In the genomic region with DNA sequence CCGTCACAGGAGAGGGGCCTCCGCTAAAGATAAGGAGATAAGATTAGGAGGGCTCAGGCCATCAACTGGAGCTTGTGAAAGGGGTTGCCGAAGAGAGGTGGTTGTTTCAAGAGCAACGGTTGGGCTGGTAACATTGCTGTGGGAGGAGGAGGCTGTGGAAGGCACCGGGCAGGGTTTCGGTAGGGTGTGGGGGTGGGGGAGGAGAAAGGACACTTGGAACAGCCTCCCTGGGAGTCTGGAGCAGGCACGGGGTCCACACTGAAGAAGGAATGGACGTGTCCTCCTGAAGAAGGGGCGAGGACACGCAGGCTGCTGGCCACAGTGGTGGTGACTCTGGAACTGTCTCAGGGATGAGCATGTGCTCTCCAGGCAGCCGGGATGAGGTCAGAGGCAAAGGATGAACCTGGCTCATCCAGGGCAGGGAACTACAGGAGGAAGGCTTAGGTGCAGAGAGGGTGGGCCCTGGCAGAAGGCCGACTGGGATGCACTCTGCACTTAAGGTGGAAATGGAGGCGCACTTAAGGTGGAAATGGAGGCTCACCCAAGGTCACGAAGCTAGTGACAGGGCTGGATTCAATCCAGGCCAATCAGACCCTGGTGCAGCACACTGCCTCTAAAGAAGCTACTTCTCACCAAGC, we compare ENCODE assay signal across 2 cellular contexts.
TF ChIP-seq lines count a peak whose summit lies in the region.

No MANE protein-coding gene starts in this region.

TF ChIP-seq in SK-N-SH, 30 proteins besides CTCF, POLR2A, EP300 and RAD21 (continued from another document):
- TF ChIP-seq, protein P1, sequence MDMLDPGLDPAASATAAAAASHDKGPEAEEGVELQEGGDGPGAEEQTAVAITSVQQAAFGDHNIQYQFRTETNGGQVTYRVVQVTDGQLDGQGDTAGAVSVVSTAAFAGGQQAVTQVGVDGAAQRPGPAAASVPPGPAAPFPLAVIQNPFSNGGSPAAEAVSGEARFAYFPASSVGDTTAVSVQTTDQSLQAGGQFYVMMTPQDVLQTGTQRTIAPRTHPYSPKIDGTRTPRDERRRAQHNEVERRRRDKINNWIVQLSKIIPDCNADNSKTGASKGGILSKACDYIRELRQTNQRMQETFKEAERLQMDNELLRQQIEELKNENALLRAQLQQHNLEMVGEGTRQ (IDR thresholded peaks at IDR 0.05; ENCODE audit: borderline replicate concordance, low read depth, low read length), result no peak
- TF ChIP-seq, protein P2, sequence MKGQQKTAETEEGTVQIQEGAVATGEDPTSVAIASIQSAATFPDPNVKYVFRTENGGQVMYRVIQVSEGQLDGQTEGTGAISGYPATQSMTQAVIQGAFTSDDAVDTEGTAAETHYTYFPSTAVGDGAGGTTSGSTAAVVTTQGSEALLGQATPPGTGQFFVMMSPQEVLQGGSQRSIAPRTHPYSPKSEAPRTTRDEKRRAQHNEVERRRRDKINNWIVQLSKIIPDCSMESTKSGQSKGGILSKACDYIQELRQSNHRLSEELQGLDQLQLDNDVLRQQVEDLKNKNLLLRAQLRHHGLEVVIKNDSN (IDR thresholded peaks at IDR 0.05; ENCODE audit: borderline replicate concordance, low read depth), result no peak
- TF ChIP-seq, protein P3, sequence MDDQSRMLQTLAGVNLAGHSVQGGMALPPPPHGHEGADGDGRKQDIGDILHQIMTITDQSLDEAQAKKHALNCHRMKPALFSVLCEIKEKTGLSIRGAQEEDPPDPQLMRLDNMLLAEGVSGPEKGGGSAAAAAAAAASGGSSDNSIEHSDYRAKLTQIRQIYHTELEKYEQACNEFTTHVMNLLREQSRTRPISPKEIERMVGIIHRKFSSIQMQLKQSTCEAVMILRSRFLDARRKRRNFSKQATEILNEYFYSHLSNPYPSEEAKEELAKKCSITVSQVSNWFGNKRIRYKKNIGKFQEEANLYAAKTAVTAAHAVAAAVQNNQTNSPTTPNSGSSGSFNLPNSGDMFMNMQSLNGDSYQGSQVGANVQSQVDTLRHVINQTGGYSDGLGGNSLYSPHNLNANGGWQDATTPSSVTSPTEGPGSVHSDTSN (IDR thresholded peaks at IDR 0.05), result no peak
- TF ChIP-seq EZH2phosphoT487 (IDR thresholded peaks at IDR 0.05; ENCODE audit: borderline replicate concordance, low read depth) (no peak), GATA2 (CRISPR knock-in tag; IDR thresholded peaks at IDR 0.05) (no peak), RXRA (IDR thresholded peaks at IDR 0.05; ENCODE audit: borderline replicate concordance, low read depth) (no peak), ELF1 (IDR thresholded peaks at IDR 0.05) (no peak), FOSL2 (IDR thresholded peaks at IDR 0.05; ENCODE audit: borderline replicate concordance, low read depth) (no peak), JUND (IDR thresholded peaks at IDR 0.05) (no peak)
TF ChIP-seq in SK-N-SH: peak in this region for 0.

TF ChIP-seq in SK-N-SH treated with all-trans-retinoic acid at 6 μM for 48 hours, 23 proteins besides CTCF, POLR2A, EP300 and RAD21 (continued from another document):
- TF ChIP-seq, protein P4, sequence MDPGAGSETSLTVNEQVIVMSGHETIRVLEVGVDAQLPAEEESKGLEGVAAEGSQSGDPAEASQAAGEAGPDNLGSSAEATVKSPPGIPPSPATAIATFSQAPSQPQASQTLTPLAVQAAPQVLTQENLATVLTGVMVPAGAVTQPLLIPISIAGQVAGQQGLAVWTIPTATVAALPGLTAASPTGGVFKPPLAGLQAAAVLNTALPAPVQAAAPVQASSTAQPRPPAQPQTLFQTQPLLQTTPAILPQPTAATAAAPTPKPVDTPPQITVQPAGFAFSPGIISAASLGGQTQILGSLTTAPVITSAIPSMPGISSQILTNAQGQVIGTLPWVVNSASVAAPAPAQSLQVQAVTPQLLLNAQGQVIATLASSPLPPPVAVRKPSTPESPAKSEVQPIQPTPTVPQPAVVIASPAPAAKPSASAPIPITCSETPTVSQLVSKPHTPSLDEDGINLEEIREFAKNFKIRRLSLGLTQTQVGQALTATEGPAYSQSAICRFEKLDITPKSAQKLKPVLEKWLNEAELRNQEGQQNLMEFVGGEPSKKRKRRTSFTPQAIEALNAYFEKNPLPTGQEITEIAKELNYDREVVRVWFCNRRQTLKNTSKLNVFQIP (CRISPR knock-in tag; IDR thresholded peaks at IDR 0.05; ENCODE audit: borderline replicate concordance, low read depth), result no peak
- no peak for TF ChIP-seq OSR1 (CRISPR knock-in tag; IDR thresholded peaks at IDR 0.05)
- TF ChIP-seq ZFP3 (CRISPR knock-in tag; IDR thresholded peaks at IDR 0.05), result no peak
- TF ChIP-seq TOX (CRISPR knock-in tag; IDR thresholded peaks at IDR 0.05; ENCODE audit: borderline replicate concordance), result no peak
- no peak for TF ChIP-seq RARB (CRISPR knock-in tag; IDR thresholded peaks at IDR 0.05)
- TF ChIP-seq, protein P5, sequence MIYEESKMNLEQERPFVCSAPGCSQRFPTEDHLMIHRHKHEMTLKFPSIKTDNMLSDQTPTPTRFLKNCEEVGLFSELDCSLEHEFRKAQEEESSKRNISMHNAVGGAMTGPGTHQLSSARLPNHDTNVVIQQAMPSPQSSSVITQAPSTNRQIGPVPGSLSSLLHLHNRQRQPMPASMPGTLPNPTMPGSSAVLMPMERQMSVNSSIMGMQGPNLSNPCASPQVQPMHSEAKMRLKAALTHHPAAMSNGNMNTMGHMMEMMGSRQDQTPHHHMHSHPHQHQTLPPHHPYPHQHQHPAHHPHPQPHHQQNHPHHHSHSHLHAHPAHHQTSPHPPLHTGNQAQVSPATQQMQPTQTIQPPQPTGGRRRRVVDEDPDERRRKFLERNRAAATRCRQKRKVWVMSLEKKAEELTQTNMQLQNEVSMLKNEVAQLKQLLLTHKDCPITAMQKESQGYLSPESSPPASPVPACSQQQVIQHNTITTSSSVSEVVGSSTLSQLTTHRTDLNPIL (CRISPR knock-in tag; IDR thresholded peaks at IDR 0.05; ENCODE audit: low read depth), result no peak
- TF ChIP-seq GLIS3 (CRISPR knock-in tag; IDR thresholded peaks at IDR 0.05), result no peak
- TF ChIP-seq ZC3H10 (CRISPR knock-in tag; IDR thresholded peaks at IDR 0.05), result no peak
- no peak for TF ChIP-seq TCF4 (CRISPR knock-in tag; IDR thresholded peaks at IDR 0.05; ENCODE audit: borderline replicate concordance)
- TF ChIP-seq ARNTL (CRISPR knock-in tag; IDR thresholded peaks at IDR 0.05; ENCODE audit: borderline replicate concordance, low read depth), result no peak
- no peak for TF ChIP-seq ISL1 (CRISPR knock-in tag; IDR thresholded peaks at IDR 0.05)
- TF ChIP-seq BACH2 (CRISPR knock-in tag; IDR thresholded peaks at IDR 0.05; ENCODE audit: borderline replicate concordance), result no peak
